In the genomic region with DNA sequence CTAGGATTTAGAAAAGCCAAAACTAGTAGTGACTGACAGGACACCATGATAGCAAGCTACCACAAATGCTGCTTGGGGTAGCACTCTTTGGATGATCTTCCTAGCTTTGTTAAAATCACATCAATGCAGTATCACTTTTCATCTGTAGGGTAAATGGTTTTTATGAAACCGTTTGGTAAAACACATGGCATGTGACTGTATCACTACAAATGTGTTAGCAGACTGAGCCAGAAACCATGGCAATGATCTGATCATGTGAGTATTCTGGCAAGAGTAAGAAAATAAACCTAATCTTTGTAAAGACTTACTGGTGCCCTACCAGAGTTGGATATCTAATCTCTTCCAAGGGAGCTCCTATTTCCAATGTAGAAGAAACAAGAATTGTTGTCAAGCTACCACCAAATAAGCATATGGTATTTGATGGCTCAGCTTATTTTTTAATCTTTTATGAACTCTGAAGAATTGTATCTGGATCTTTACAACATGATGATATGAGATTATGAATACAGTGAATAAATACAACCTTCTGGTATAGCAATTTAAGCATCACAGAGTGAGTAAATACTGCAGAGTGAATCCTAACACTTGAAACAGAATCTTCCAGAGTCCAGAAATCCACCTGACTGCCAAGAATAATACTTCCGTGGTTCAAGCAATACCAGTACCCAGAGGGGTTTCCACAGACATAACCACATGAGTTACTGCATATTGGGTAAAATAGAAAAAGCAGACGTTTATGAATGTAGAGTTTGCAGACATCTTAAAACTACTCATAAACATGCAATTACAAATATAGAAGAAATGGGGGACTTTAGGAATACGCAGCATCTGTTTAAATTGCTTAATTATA, we compare ENCODE assay signal across 11 cellular contexts.
A peak's percentile ranks its signal among the peaks of the same experiment; 100 is the strongest.
DNase-seq lines count a peak whose midpoint lies in the region; ATAC-seq and TF ChIP-seq lines count a peak whose summit lies in the region.
"Had no signal": no experiment of that assay in that cellular context is flagged by ENCODE, and none has a peak within 500 bp of the region (broad histone marks: within the 10 kb centered on the region; RNA-seq: fewer than 3 reads in every experiment).

No MANE protein-coding gene starts in this region.

- 34 to 47% (median 40%) methylated on average over 4 of the region's 4 CpGs for WGBS in psoas muscle, 3 donors

- H3K4me3 ChIP-seq in psoas muscle = peak overlapping the region; percentile 79

- peak; percentile 57 for DNase-seq in Ammon's horn (ENCODE audit: low spot score)
- peak; percentile 21 for DNase-seq in NCI-H2227 treated with DMSO at 0.1 percent for 48 hours (lab: John Stamatoyannopoulos, UW)
- peak; percentile 91 for DNase-seq in fibroblast of peridontal ligament (ENCODE audit: extremely low read depth)
- no peak for DNase-seq in psoas muscle
- DNase-seq in nucleus accumbens (lab: John Stamatoyannopoulos, UW) = no peak
- DNase-seq: NCI-H524 treated with DMSO at 0.1 percent for 48 hours, T1000 had no signal

- H3K4me1 ChIP-seq in psoas muscle = peaks cover 72% of the 10 kb centered on the region

- H3K27ac ChIP-seq in psoas muscle = peak overlapping the region; percentile 79

- no peaks in the 10 kb centered on the region for H3K9me3 ChIP-seq in psoas muscle

- TF ChIP-seq CTCF in psoas muscle (IDR thresholded peaks at IDR 0.05) = no peak

- intact Hi-C loops in psoas muscle (cut with DNase I) = loop anchor here (5.0 to 10.0 kb wide), 5 partner anchors 78 to 418 kb away; no protein-coding TSS in a partner anchor

- ATAC-seq in psoas muscle (no peak), HG03520 (IDR thresholded peaks at IDR 0.05; ENCODE audit: unreplicated experiment) (no peak), GM18517 (IDR thresholded peaks at IDR 0.05; ENCODE audit: unreplicated experiment) (no peak), HG03442 (IDR thresholded peaks at IDR 0.05; ENCODE audit: unreplicated experiment) (no peak)
- ATAC-seq: HCT116 had no signal

- no peaks in the 10 kb centered on the region for H3K36me3 ChIP-seq in psoas muscle (ENCODE audit: insufficient read depth in 1 of 2, low read depth in 1 of 2)

- no peaks in the 10 kb centered on the region for H3K27me3 ChIP-seq in psoas muscle (ENCODE audit: insufficient read depth in 3 of 3, low read length in 2 of 3)

Comparison
In these comparisons a context has a peak if more than half of its experiments do, and no peak if none do; other contexts are left out.
1. DNase-seq: peak in Ammon's horn (single experiment), NCI-H2227 treated with DMSO at 0.1 percent for 48 hours (single experiment) and fibroblast of peridontal ligament (single experiment); none in psoas muscle (0 of 2) and nucleus accumbens (0 of 56).